ENCODE assay signal across 22 cellular contexts in the genomic region with DNA sequence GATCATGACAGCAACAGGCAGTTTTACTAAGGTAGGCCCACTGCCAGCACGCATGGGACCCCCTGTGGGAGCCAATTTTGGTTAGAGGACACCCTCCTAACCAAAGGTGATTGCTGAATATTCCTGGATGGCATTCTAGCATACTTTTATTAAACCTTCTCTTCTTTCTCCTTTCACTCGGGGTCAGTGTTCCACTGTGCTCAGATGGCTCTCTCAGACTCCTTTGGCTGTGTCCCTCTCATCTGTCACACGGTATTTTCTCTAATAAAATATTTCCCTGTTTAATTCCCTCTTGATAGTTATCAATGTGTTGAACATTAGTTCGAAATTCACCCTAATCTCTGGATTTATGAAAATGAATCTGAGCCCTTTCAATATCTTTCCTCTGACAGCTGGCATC.
DNase-seq lines count a peak whose midpoint lies in the region; ATAC-seq and TF ChIP-seq lines count a peak whose summit lies in the region.
"Had no signal": no experiment of that assay in that cellular context is flagged by ENCODE, and none has a peak within 500 bp of the region (broad histone marks: within the 10 kb centered on the region; RNA-seq: fewer than 3 reads in every experiment).

No MANE protein-coding gene starts in this region.

- 87% methylated on average over 4 of the region's 4 CpGs for WGBS in smooth muscle cell (ENCODE audit: low lambda C conversion rate)

- intact Hi-C loops in activated CD8-positive, alpha-beta T cell treated with anti-CD3 and anti-CD28 coated beads for 36 hours (cut with micrococcal nuclease) = no loop called here

- H3K27me3 Mint-ChIP-seq in nephron (ENCODE audit: low read depth) = no peaks in the 10 kb centered on the region
- no peaks in the 10 kb centered on the region for H3K27me3 Mint-ChIP-seq in activated CD8-positive, alpha-beta T cell treated with anti-CD3 and anti-CD28 coated beads for 36 hours
- H3K27me3 Mint-ChIP-seq: CD4-positive, alpha-beta memory T cell had no signal

- H3K4me1 Mint-ChIP-seq in nephron = peaks cover 14% of the 10 kb centered on the region
- H3K4me1 Mint-ChIP-seq in activated CD8-positive, alpha-beta T cell treated with anti-CD3 and anti-CD28 coated beads for 36 hours (ENCODE audit: low read depth) = no peaks in the 10 kb centered on the region
- H3K4me1 Mint-ChIP-seq: CD4-positive, alpha-beta memory T cell had no signal

- H2AFZ ChIP-seq in KMS-11 (ENCODE audit: low read depth) (0 out of 2 replicates have a peak overlapping the region, but pooled peaks have one; percentile 8), smooth muscle cell (ENCODE audit: low read depth) (peak overlapping the region; percentile 78)

- H3K27me3 ChIP-seq in KMS-11 (ENCODE audit: insufficient read depth, low read depth) (no peaks in the 10 kb centered on the region), smooth muscle cell (ENCODE audit: low read depth) (no peaks in the 10 kb centered on the region)
- H3K27me3 ChIP-seq: BLaER1 had no signal

- H3K9me3 ChIP-seq in smooth muscle cell (replicated peaks; ENCODE audit: low read depth) = no peaks in the 10 kb centered on the region
- H3K9me3 ChIP-seq: BLaER1, Caco-2 had no signal

- no peaks in the 10 kb centered on the region for H3K36me3 Mint-ChIP-seq in nephron (ENCODE audit: low read depth)
- H3K36me3 Mint-ChIP-seq in activated CD8-positive, alpha-beta T cell treated with anti-CD3 and anti-CD28 coated beads for 36 hours (ENCODE audit: low read depth) = no peaks in the 10 kb centered on the region
- H3K36me3 Mint-ChIP-seq: CD4-positive, alpha-beta memory T cell had no signal

- ATAC-seq in activated CD8-positive, alpha-beta T cell treated with anti-CD3 and anti-CD28 coated beads for 36 hours = no peak
- ATAC-seq: GM12878 had no signal

- no peaks in the 10 kb centered on the region for H3K4me1 ChIP-seq in KMS-11 (ENCODE audit: low read depth, poor library complexity, severe bottlenecking)
- peaks cover 5% of the 10 kb centered on the region for H3K4me1 ChIP-seq in smooth muscle cell (ENCODE audit: low read depth)
- H3K4me1 ChIP-seq: BLaER1, Caco-2 had no signal

- H3K79me2 ChIP-seq in KMS-11 (ENCODE audit: insufficient read depth, low read depth) = no peaks in the 10 kb centered on the region
- no peaks in the 10 kb centered on the region for H3K79me2 ChIP-seq in smooth muscle cell (ENCODE audit: low read depth)

- H3K4me3 ChIP-seq in KMS-11 (IDR thresholded peaks at IDR 0.05; ENCODE audit: insufficient read depth, low read depth, low read length) = no peak overlapping the region
- H3K4me3 ChIP-seq in smooth muscle cell = peak overlapping the region; percentile 18
- H3K4me3 ChIP-seq: BLaER1, GM12878 had no signal

- DNase-seq in astrocyte of the hippocampus (ENCODE audit: low read depth, low spot score) (peak; percentile 3), smooth muscle cell (lab: John Stamatoyannopoulos, UW; ENCODE audit: unreplicated experiment) (no peak), epidermal melanocyte (ENCODE audit: insufficient read length, low spot score) (no peak)
- no peak for DNase-seq in activated CD8-positive, alpha-beta T cell treated with anti-CD3 and anti-CD28 coated beads for 36 hours
- no peak for DNase-seq in activated naive CD4-positive, alpha-beta T cell (lab: John Stamatoyannopoulos, UW)
- DNase-seq: Caco-2; CD4-positive, alpha-beta memory T cell; DMS 273 treated with DMSO at 0.1 percent for 48 hours; DMS79 treated with DMSO at 0.1 percent for 48 hours; H9; IMR-90; MV-4-11; NCI-H1105 treated with DMSO at 0.1 percent for 48 hours; NCI-H2029 treated with DMSO at 0.1 percent for 48 hours; NCI-H2171 treated with DMSO at 0.1 percent for 48 hours; NCI-H446; NCI-H526; Right ventricle myocardium superior had no signal

- H3F3A ChIP-seq in smooth muscle cell (ENCODE audit: low read depth) = peaks cover 10% of the 10 kb centered on the region

- H3K4me3 Mint-ChIP-seq in nephron = no peak overlapping the region
- no peak overlapping the region for H3K4me3 Mint-ChIP-seq in activated CD8-positive, alpha-beta T cell treated with anti-CD3 and anti-CD28 coated beads for 36 hours
- H3K4me3 Mint-ChIP-seq: CD4-positive, alpha-beta memory T cell; H9 had no signal

- H3K9ac ChIP-seq in KMS-11 (no peak overlapping the region), smooth muscle cell (ENCODE audit: low read depth) (no peak overlapping the region)
- H3K9ac ChIP-seq: BLaER1 had no signal

- H3K36me3 ChIP-seq in KMS-11 (ENCODE audit: insufficient read depth) = no peaks in the 10 kb centered on the region
- H3K36me3 ChIP-seq in smooth muscle cell (ENCODE audit: low read depth) = no peaks in the 10 kb centered on the region
- H3K36me3 ChIP-seq: BLaER1 had no signal

- no peak for TF ChIP-seq CTCF in KMS-11 (conservative IDR thresholded peaks at IDR 0.05; ENCODE audit: low read depth, low read length)
- no peak for TF ChIP-seq CTCF in nephron (IDR thresholded peaks at IDR 0.05; ENCODE audit: unreplicated experiment in 3 of 3)
- TF ChIP-seq CTCF in smooth muscle cell (IDR thresholded peaks at IDR 0.05; ENCODE audit: borderline replicate concordance, insufficient read depth, poor library complexity, severe bottlenecking) = no peak
- no peak for TF ChIP-seq CTCF in activated CD8-positive, alpha-beta T cell treated with anti-CD3 and anti-CD28 coated beads for 36 hours (IDR thresholded peaks at IDR 0.05)

- peak overlapping the region in 2 of 3 experiments; percentile 39 to 73 for H3K27ac Mint-ChIP-seq in nephron
- no peak overlapping the region for H3K27ac Mint-ChIP-seq in activated CD8-positive, alpha-beta T cell treated with anti-CD3 and anti-CD28 coated beads for 36 hours
- H3K27ac Mint-ChIP-seq: CD4-positive, alpha-beta memory T cell had no signal

- POLR2A ChIA-PET in activated CD8-positive, alpha-beta T cell treated with anti-CD3 and anti-CD28 coated beads for 36 hours (lab: Charles Lee) = no interaction called here

- H3K9me3 Mint-ChIP-seq in nephron = no peaks in the 10 kb centered on the region
- peaks cover 7% of the 10 kb centered on the region for H3K9me3 Mint-ChIP-seq in activated CD8-positive, alpha-beta T cell treated with anti-CD3 and anti-CD28 coated beads for 36 hours
- H3K9me3 Mint-ChIP-seq: H9 had no signal

- H3K4me2 ChIP-seq in KMS-11 = no peak overlapping the region
- peak overlapping the region; percentile 78 for H3K4me2 ChIP-seq in smooth muscle cell
- H3K4me2 ChIP-seq: BLaER1 had no signal

- H4K20me1 ChIP-seq in KMS-11 (ENCODE audit: insufficient read depth) (no peaks in the 10 kb centered on the region), smooth muscle cell (ENCODE audit: low read depth) (no peaks in the 10 kb centered on the region)
- H4K20me1 ChIP-seq: BLaER1 had no signal

- H3K27ac ChIP-seq in KMS-11 = no peak overlapping the region
- peak overlapping the region; percentile 61 for H3K27ac ChIP-seq in smooth muscle cell (ENCODE audit: low read depth)
- H3K27ac ChIP-seq: BLaER1 had no signal

- CTCF ChIA-PET in activated CD8-positive, alpha-beta T cell treated with anti-CD3 and anti-CD28 coated beads for 36 hours (lab: Charles Lee) = no interaction called here
